ENCODE assay signal across 8 cellular contexts in genomic region chr6:158220786-158221442, GRCh38. TPM values are rescaled to one million over a fixed set of nuclear protein-coding genes. Genes with fewer than 3 reads are reported as not detected.
A peak's percentile ranks its signal among the peaks of the same experiment; 100 is the strongest.
DNase-seq lines count a peak whose midpoint lies in the region; ATAC-seq and TF ChIP-seq lines count a peak whose summit lies in the region.

No MANE protein-coding gene starts in this region.

- DNase-seq in GM04504 (ENCODE audit: low read depth) (peak; percentile 52), HFF-Myc (ENCODE audit: extremely low read depth, low read depth) (no peak), NCI-H146 treated with DMSO at 0.1 percent for 48 hours (lab: John Stamatoyannopoulos, UW; ENCODE audit: unreplicated experiment) (peak; percentile 68), T-helper 9 cell (peak; percentile 64), amygdala (lab: John Stamatoyannopoulos, UW) (peak in 52 of 56 donors; percentile 5 to 86 (median 53)), right cardiac atrium (peak; percentile 81 to 92 (median 89)), sciatic nerve (ENCODE audit: low spot score) (peak; percentile 88), 8988T (no peak)

- no peaks in the 10 kb centered on the region for H3K4me1 ChIP-seq in right cardiac atrium (ENCODE audit: control insufficient read depth, insufficient read depth, low read length)

- no peaks in the 10 kb centered on the region for H3K27me3 ChIP-seq in right cardiac atrium (ENCODE audit: control insufficient read depth, insufficient read depth)

- no peak overlapping the region for H3K27ac ChIP-seq in right cardiac atrium (ENCODE audit: low read length)

- TF ChIP-seq CTCF in HFF-Myc (IDR thresholded peaks at IDR 0.05; ENCODE audit: low read depth, low read length, missing control alignments), result peak; percentile 97

- H3K9me3 ChIP-seq in right cardiac atrium (ENCODE audit: control insufficient read depth, low read length), result no peaks in the 10 kb centered on the region

- H3K4me3 ChIP-seq in HFF-Myc (replicated peaks; ENCODE audit: low read depth, low read length), result no peak overlapping the region
- H3K4me3 ChIP-seq in right cardiac atrium (ENCODE audit: low read length), result no peak overlapping the region

- intact Hi-C loops in right cardiac atrium (cut with DNase I), result loop anchor here (5.0 to 10.0 kb wide), 7 partner anchors 294 to 471 kb away; no protein-coding TSS in a partner anchor
- intact Hi-C loops in sciatic nerve (cut with DNase I), result loop anchor here (5.0 to 10.0 kb wide), 2 partner anchors 384 to 476 kb away; no protein-coding TSS in a partner anchor

- WGBS in right cardiac atrium, result 11% methylated on average over 10 of the region's 10 CpGs

- peak; percentile 93 to 96 for ATAC-seq in right cardiac atrium
- ATAC-seq in sciatic nerve, result peak; percentile 97

RNA-seq across cellular contexts. Expression of gene GTF2H5, which starts 52.8 kb away (rescaled TPM):
- 10 to 100 TPM; 22.4 to 33.2 (median 27.3) TPM for total RNA-seq in right cardiac atrium
- 11.7 TPM for polyA plus RNA-seq in right cardiac atrium
- 20.9 TPM for total RNA-seq in sciatic nerve

RNA-seq across cellular contexts. Expression of gene SERAC1, which starts 52.9 kb away (rescaled TPM):
- 1 to 10 TPM; 4.5 to 7.0 (median 5.7) TPM for total RNA-seq in right cardiac atrium
- 3.1 TPM for polyA plus RNA-seq in right cardiac atrium
- 9.4 TPM for total RNA-seq in sciatic nerve

Comparison
In these comparisons a context has a peak if more than half of its experiments do, and no peak if none do; other contexts are left out.
1. DNase-seq: peak in GM04504 (single experiment), NCI-H146 treated with DMSO at 0.1 percent for 48 hours (single experiment), T-helper 9 cell (single experiment), amygdala (52 of 56), right cardiac atrium (3 of 3) and sciatic nerve (single experiment); none in HFF-Myc (single experiment) and 8988T (single experiment).